10 cellular contexts compared by ENCODE assay signal in the genomic region with DNA sequence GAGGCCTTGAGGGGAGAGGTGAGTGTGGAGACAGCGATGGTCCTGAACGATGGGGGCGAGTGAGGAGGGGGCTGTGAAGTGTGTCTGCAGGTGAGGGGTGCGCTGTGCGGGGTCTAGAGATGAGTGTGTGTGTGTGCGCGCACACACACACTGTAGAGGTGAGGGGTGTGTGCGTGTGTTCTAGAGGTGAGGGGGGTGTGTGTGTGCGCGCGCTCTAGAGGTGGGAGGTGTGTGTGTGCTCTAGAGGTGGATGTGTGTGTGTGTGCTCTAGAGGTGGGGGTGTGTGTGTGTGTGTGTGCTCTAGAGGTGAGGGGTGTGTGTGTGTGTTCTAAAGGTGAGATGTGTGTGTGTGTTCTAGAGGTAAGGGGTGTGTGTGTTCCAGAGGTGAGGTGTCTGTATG. TPM values are rescaled to one million over a fixed set of nuclear protein-coding genes. Genes with fewer than 3 reads are reported as not detected.
DNase-seq lines count a peak whose midpoint lies in the region; ATAC-seq and TF ChIP-seq lines count a peak whose summit lies in the region.
"Had no signal": no experiment of that assay in that cellular context is flagged by ENCODE, and none has a peak within 500 bp of the region (broad histone marks: within the 10 kb centered on the region; RNA-seq: fewer than 3 reads in every experiment).

No MANE protein-coding gene starts in this region.

- no peak overlapping the region for H3K9ac ChIP-seq in stomach smooth muscle (ENCODE audit: low read length in 2 of 2)

- no peak for TF ChIP-seq CTCF in HFFc6 (IDR thresholded peaks at IDR 0.05)

- no peak overlapping the region for H3K27ac Mint-ChIP-seq in HFFc6

- H3K27me3 ChIP-seq in iPS DF 6.9 (ENCODE audit: control insufficient read depth, insufficient read depth, low read length) (no peaks in the 10 kb centered on the region), stomach smooth muscle (ENCODE audit: control insufficient read depth in 1 of 2, insufficient read depth in 2 of 2, low read length in 2 of 2) (no peaks in the 10 kb centered on the region)

- no peak for ATAC-seq in HG02884 (IDR thresholded peaks at IDR 0.05; ENCODE audit: unreplicated experiment)
- no peak for ATAC-seq in HG02852 (IDR thresholded peaks at IDR 0.05; ENCODE audit: unreplicated experiment)
- ATAC-seq: HCT116, K562 had no signal

- H3K9me3 ChIP-seq in iPS DF 6.9 (ENCODE audit: control insufficient read depth, insufficient read depth, low read length) (no peaks in the 10 kb centered on the region), stomach smooth muscle (ENCODE audit: control insufficient read depth in 2 of 2, low read length in 2 of 2) (no peaks in the 10 kb centered on the region)

- H3K27ac ChIP-seq in angular gyrus (ENCODE audit: low read depth, low read length), result peak overlapping the region; percentile 11
- H3K27ac ChIP-seq in iPS DF 6.9 (ENCODE audit: low read length), result no peak overlapping the region
- peak overlapping the region; percentile 46 for H3K27ac ChIP-seq in stomach smooth muscle (ENCODE audit: low read length)

- peak overlapping the region; percentile 70 for H3K4me3 Mint-ChIP-seq in HFFc6

- H3K9me3 Mint-ChIP-seq in HFFc6, result no peaks in the 10 kb centered on the region

- WGBS in iPS DF 6.9 (ENCODE audit: insufficient coverage, insufficient read length), result no CpG with 5 or more reads among the region's 11 CpGs

- peak overlapping the region; percentile 52; the same call in 1 of the 2 replicates for H3K4me3 ChIP-seq in iPS DF 6.9 (ENCODE audit: low read length)
- peak overlapping the region; percentile 72 to 78 for H3K4me3 ChIP-seq in stomach smooth muscle (ENCODE audit: low read length in 2 of 2)
- H3K4me3 ChIP-seq: K562 had no signal

- H3K27me3 Mint-ChIP-seq in HFFc6 (ENCODE audit: insufficient read depth), result peaks cover 3% of the 10 kb centered on the region

- DNase-seq in HFFc6, result no peak
- no peak for DNase-seq in iPS DF 6.9 (ENCODE audit: low read depth, low spot score)
- no peak for DNase-seq in stimulated activated naive CD4-positive, alpha-beta T cell (lab: John Stamatoyannopoulos, UW)
- DNase-seq: PC-3 had no signal

- H3K4me1 Mint-ChIP-seq in HFFc6 (ENCODE audit: low read depth), result peaks cover 14% of the 10 kb centered on the region

- H3K36me3 ChIP-seq in iPS DF 6.9 (ENCODE audit: control insufficient read depth, insufficient read depth, low read length), result no peaks in the 10 kb centered on the region
- no peaks in the 10 kb centered on the region for H3K36me3 ChIP-seq in stomach smooth muscle (ENCODE audit: control insufficient read depth in 2 of 2, insufficient read depth in 2 of 2, low read length in 2 of 2)

- no peaks in the 10 kb centered on the region for H3K36me3 Mint-ChIP-seq in HFFc6 (ENCODE audit: low read depth)

- H3K4me1 ChIP-seq in iPS DF 6.9 (ENCODE audit: control insufficient read depth, insufficient read depth, low read length) (no peaks in the 10 kb centered on the region), stomach smooth muscle (ENCODE audit: control insufficient read depth, insufficient read depth, low read length) (peaks cover 9% of the 10 kb centered on the region)

RNA-seq across cellular contexts. Expression of gene BST1, which starts 0.6 kb away (rescaled TPM):
- total RNA-seq in HFFc6 (2021; fragmentation: NEBNext Ultra II Directional; extraction: Animal tissue kit (Norgen Biotek cat#: 25700)), result 1 to 10 TPM; 2.4 to 4.2 (median 2.8) TPM
- total RNA-seq: K562 had no signal

RNA-seq across cellular contexts. Expression of gene FAM200B, which starts 21.8 kb away (rescaled TPM):
- 10 to 100 TPM; 26.0 to 36.2 (median 34.3) TPM for total RNA-seq in HFFc6 (2021; fragmentation: NEBNext Ultra II Directional; extraction: Animal tissue kit (Norgen Biotek cat#: 25700))

RNA-seq across cellular contexts. Expression of gene FBXL5, which starts 48.3 kb away (rescaled TPM):
- total RNA-seq in HFFc6 (2021; fragmentation: NEBNext Ultra II Directional; extraction: Animal tissue kit (Norgen Biotek cat#: 25700)), result 10 to 100 TPM; 35.8 to 40.5 (median 37.2) TPM
